26 cellular contexts compared by ENCODE assay signal in the genomic region with DNA sequence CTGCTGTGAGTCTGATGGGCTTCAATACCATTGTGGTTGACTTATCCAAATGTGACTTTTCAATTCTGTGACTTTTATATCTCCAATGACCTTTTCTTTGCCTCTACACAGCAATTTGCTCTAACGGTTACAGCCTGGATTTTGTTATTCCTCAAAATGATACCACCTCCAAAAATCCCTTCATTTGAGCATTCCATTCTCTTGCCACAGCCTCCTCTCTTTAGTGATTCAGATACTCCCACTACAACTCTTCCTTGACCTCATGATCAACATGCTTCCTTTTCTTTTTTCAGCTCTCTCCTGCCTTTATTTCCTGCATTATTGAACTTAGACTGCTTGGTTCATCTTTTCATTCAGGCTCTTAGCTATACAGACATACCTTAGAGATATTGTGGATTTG. TPM values are rescaled to one million over a fixed set of nuclear protein-coding genes. Genes with fewer than 3 reads are reported as not detected.
DNase-seq lines count a peak whose midpoint lies in the region; ATAC-seq and TF ChIP-seq lines count a peak whose summit lies in the region.
"Had no signal": no experiment of that assay in that cellular context is flagged by ENCODE, and none has a peak within 500 bp of the region (broad histone marks: within the 10 kb centered on the region; RNA-seq: fewer than 3 reads in every experiment).

No MANE protein-coding gene starts in this region.

- H3K18ac ChIP-seq in IMR-90 (ENCODE audit: low read depth, low read length): no peak overlapping the region; the same call in 1 of the 2 replicates

- no peaks in the 10 kb centered on the region for H3K36me3 ChIP-seq in IMR-90 (ENCODE audit: control insufficient read depth, insufficient read depth, low read length)
- H3K36me3 ChIP-seq: lower lobe of right lung, spleen, tibial artery had no signal

- H3K14ac ChIP-seq in IMR-90 (replicated peaks; ENCODE audit: low read depth, low read length): no peak overlapping the region

- no peaks in the 10 kb centered on the region for H3K4me1 Mint-ChIP-seq in natural killer cell

- H3K4me2 ChIP-seq in IMR-90 (ENCODE audit: low read depth, low read length): 0 out of 2 replicates have a peak overlapping the region, but pooled peaks have one; percentile 33
- H3K4me2 ChIP-seq: GM23338 had no signal

- no peaks in the 10 kb centered on the region for H3K9me3 Mint-ChIP-seq in natural killer cell
- H3K9me3 Mint-ChIP-seq: activated B cell treated with CpG ODN at 0.5 μM for 24 hours; activated CD8-positive, alpha-beta T cell treated with anti-CD3 and anti-CD28 coated beads for 36 hours; GM23338; T-helper 1 cell treated with Interleukin-12 subunit alpha and Interleukin-12 subunit beta and Interleukin-4 antibody, amounts not matched to agents 30 μg/mL and 1 μg/mL, for 36 hours had no signal

- no peak overlapping the region for H3K27ac Mint-ChIP-seq in natural killer cell
- H3K27ac Mint-ChIP-seq: activated B cell treated with CpG ODN at 0.5 μM for 24 hours; activated CD8-positive, alpha-beta T cell treated with anti-CD3 and anti-CD28 coated beads for 36 hours; GM23338; T-helper 1 cell treated with Interleukin-12 subunit alpha and Interleukin-12 subunit beta and Interleukin-4 antibody, amounts not matched to agents 30 μg/mL and 1 μg/mL, for 36 hours had no signal

- TF ChIP-seq POLR2A in IMR-90 (IDR thresholded peaks at IDR 0.05; ENCODE audit: low read depth, low read length): no peak

- peak overlapping the region; percentile 71; the same call in 1 of the 2 replicates for H2BK20ac ChIP-seq in IMR-90 (ENCODE audit: low read depth, low read length)

- no peaks in the 10 kb centered on the region for H3K27me3 ChIP-seq in IMR-90 (ENCODE audit: control insufficient read depth, insufficient read depth, low read length)
- H3K27me3 ChIP-seq: spleen had no signal

- H3K9ac ChIP-seq in IMR-90 (ENCODE audit: low read depth, low read length): no peak overlapping the region

- H3K4me1 ChIP-seq in IMR-90 (ENCODE audit: control insufficient read depth, insufficient read depth, low read length): 0 out of 2 replicates have a peak, but pooled peaks cover 1% of the 10 kb centered on the region
- H3K4me1 ChIP-seq: lower lobe of right lung, tibial artery had no signal

- 20% methylated on average over 1 of the region's 1 CpG; no CpG with 5 or more reads in 1 of the 2 experiments for WGBS in IMR-90 (ENCODE audit: extremely low coverage in 2 of 2, insufficient read length in 1 of 2), 2 experiments

- no peak overlapping the region for H2BK120ac ChIP-seq in IMR-90 (ENCODE audit: low read depth, low read length)

- CTCF ChIA-PET in IMR-90 (lab: Yijun Ruan, JAX): no interaction called here

- H2BK15ac ChIP-seq in IMR-90 (ENCODE audit: low read depth, low read length): no peak overlapping the region

- no peaks in the 10 kb centered on the region for H4K20me1 ChIP-seq in IMR-90 (ENCODE audit: insufficient read depth, low read length)

- H3K4me3 Mint-ChIP-seq in natural killer cell: no peak overlapping the region
- H3K4me3 Mint-ChIP-seq: activated B cell treated with CpG ODN at 0.5 μM for 24 hours; activated CD8-positive, alpha-beta T cell treated with anti-CD3 and anti-CD28 coated beads for 36 hours; GM23338; T-helper 1 cell treated with Interleukin-12 subunit alpha and Interleukin-12 subunit beta and Interleukin-4 antibody, amounts not matched to agents 30 μg/mL and 1 μg/mL, for 36 hours had no signal

- H3K27me3 Mint-ChIP-seq in natural killer cell (ENCODE audit: low read depth in 2 of 2): peaks cover 18 to 28% of the 10 kb centered on the region in 2 donors
- H3K27me3 Mint-ChIP-seq: activated B cell treated with CpG ODN at 0.5 μM for 24 hours; activated CD8-positive, alpha-beta T cell treated with anti-CD3 and anti-CD28 coated beads for 36 hours had no signal

- in situ Hi-C loops in IMR-90 (cut with MboI; ENCODE audit: low sequenced_read_pairs): no loop called here

- peak overlapping the region; percentile 54 for H2BK5ac ChIP-seq in IMR-90 (ENCODE audit: low read depth, low read length, poor library complexity, severe bottlenecking)

- no peak overlapping the region for H2AK5ac ChIP-seq in IMR-90 (ENCODE audit: low read depth, low read length)

- no peak overlapping the region for H4K91ac ChIP-seq in IMR-90 (ENCODE audit: insufficient read depth, low read depth, low read length)

- no TSS peak for BruUV-seq in IMR-90 (replicated peaks; lab: Mats Ljungman, UMichigan)

- peak; percentile 77 for DNase-seq in EH (ENCODE audit: low read depth)
- DNase-seq in IMR-90: peak; percentile 69
- DNase-seq in dedifferentiated amniotic fluid mesenchymal stem cell (ENCODE audit: extremely low spot score): peak; percentile 30
- no peak for DNase-seq in omental fat pad (ENCODE audit: low spot score)
- no peak for DNase-seq in natural killer cell
- no peak for DNase-seq in activated effector memory CD4-positive, alpha-beta T cell treated with anti-CD3 and anti-CD28 coated beads, Interleukin-2, amount 50 U/mL, for 16 hours
- DNase-seq: activated B cell treated with CpG ODN at 0.5 μM for 24 hours; activated CD8-positive, alpha-beta T cell treated with anti-CD3 and anti-CD28 coated beads for 36 hours; activated naive CD4-positive, alpha-beta T cell; aorta; central memory CD4-positive, alpha-beta T cell; DMS53; dorsolateral prefrontal cortex; foreskin melanocyte; islet precursor cell; lower lobe of right lung; NCI-H1417; NCI-H524 treated with DMSO at 0.1 percent for 48 hours; spleen; stimulated activated CD4-positive, alpha-beta T cell treated with anti-CD3 and anti-CD28 coated beads, Interleukin-4, amount 100 ng/mL, for 24 hours; stimulated activated naive CD8-positive, alpha-beta T cell treated with anti-CD3 and anti-CD28 coated beads, Interleukin-15, Interleukin-2, amounts not matched to agents 100 U/mL and 50 U/mL, for 24 hours; tibial artery had no signal

- no peak overlapping the region for H3K4me3 ChIP-seq in IMR-90 (ENCODE audit: insufficient read depth, low read depth, low read length)
- H3K4me3 ChIP-seq: dorsolateral prefrontal cortex, GM23338, lower lobe of right lung, spleen, tibial artery had no signal

- H2AK9ac ChIP-seq in IMR-90 (replicated peaks; ENCODE audit: low read depth, low read length, poor library complexity): no peak overlapping the region

- H3K36me3 Mint-ChIP-seq in natural killer cell: no peaks in the 10 kb centered on the region

- no peak for TF ChIP-seq RAD21 in IMR-90 (IDR thresholded peaks at IDR 0.05; ENCODE audit: low read length)

- H2AFZ ChIP-seq in IMR-90 (replicated peaks; ENCODE audit: low read length, poor library complexity): no peak overlapping the region
- H2AFZ ChIP-seq: GM23338 had no signal

- TF ChIP-seq CTCF in IMR-90 (conservative IDR thresholded peaks at IDR 0.05; ENCODE audit: low read depth, low read length): no peak
- TF ChIP-seq CTCF in omental fat pad (IDR thresholded peaks at IDR 0.05): no peak
- no peak for TF ChIP-seq CTCF in natural killer cell (IDR thresholded peaks at IDR 0.05)

- peak; percentile 49; the same call in 1 of the 2 replicates for ATAC-seq in IMR-90 (ENCODE audit: low read depth)
- ATAC-seq in omental fat pad (ENCODE audit: low FRiP score): peak; percentile 75
- ATAC-seq in natural killer cell: no peak
- ATAC-seq in GM21786 (IDR thresholded peaks at IDR 0.05; ENCODE audit: unreplicated experiment): no peak
- ATAC-seq: activated CD8-positive, alpha-beta T cell treated with anti-CD3 and anti-CD28 coated beads for 36 hours; GM23338; lower lobe of right lung; stimulated activated naive CD8-positive, alpha-beta T cell treated with anti-CD3 and anti-CD28 coated beads, Interleukin-15, Interleukin-2, amounts not matched to agents 100 U/mL and 50 U/mL, for 24 hours had no signal

- H4K8ac ChIP-seq in IMR-90 (ENCODE audit: low read depth in 2 of 2, low read length in 2 of 2): no peak overlapping the region

- intact Hi-C loops in IMR-90 (cut with micrococcal nuclease): loop anchor here (10.0 kb wide), 1 partner anchor 321 kb away; no protein-coding TSS in a partner anchor
- intact Hi-C loops in natural killer cell (cut with micrococcal nuclease): no loop called here

- no peak overlapping the region for H3K27ac ChIP-seq in IMR-90 (ENCODE audit: insufficient read depth, low read length)
- H3K27ac ChIP-seq: dorsolateral prefrontal cortex, lower lobe of right lung, tibial artery had no signal

- H3K56ac ChIP-seq in IMR-90 (ENCODE audit: extremely low read depth, insufficient read depth, low read length): no peak overlapping the region

- H3K23ac ChIP-seq in IMR-90 (ENCODE audit: low read depth, low read length): no peak overlapping the region

- H3K79me1 ChIP-seq in IMR-90 (ENCODE audit: low read depth in 1 of 2, low read length in 2 of 2): no peaks in the 10 kb centered on the region

- dilution Hi-C loops in IMR-90 (cut with HindIII; ENCODE audit: low sequenced_read_pairs, unreplicated experiment): no loop called here

- POLR2A ChIA-PET in IMR-90 (lab: Charles Lee; ENCODE audit: unreplicated experiment): no interaction called here

- peaks cover 9% of the 10 kb centered on the region for H3K9me1 ChIP-seq in IMR-90 (ENCODE audit: insufficient read depth, low read length)

- no peaks in the 10 kb centered on the region; the same call in 1 of the 2 replicates for H3K9me3 ChIP-seq in IMR-90 (ENCODE audit: control insufficient read depth, insufficient read depth, low read length)
- H3K9me3 ChIP-seq: lower lobe of right lung, spleen, tibial artery had no signal

- no peak overlapping the region for H4K5ac ChIP-seq in IMR-90 (ENCODE audit: low read depth, low read length)

- peak overlapping the region; percentile 12; the same call in 1 of the 2 replicates for H3K4ac ChIP-seq in IMR-90 (ENCODE audit: low read depth, low read length)

TF ChIP-seq in IMR-90, 13 proteins besides CTCF, POLR2A, EP300 and RAD21:
- TF ChIP-seq MAZ (IDR thresholded peaks at IDR 0.05; ENCODE audit: borderline replicate concordance, low read depth, low read length) (no peak), CHD1 (IDR thresholded peaks at IDR 0.05; ENCODE audit: low read depth, low read length) (no peak), CEBPB (IDR thresholded peaks at IDR 0.05; ENCODE audit: low read depth, low read length) (peak; percentile 87)

RNA-seq across cellular contexts. Expression of gene IL19, which starts 16.6 kb away (rescaled TPM):
- total RNA-seq in IMR-90 (2012; rRNA removed) (not detected in 2 replicates), omental fat pad (under 1 TPM in 1 of 4 donors, not detected in 3; 0.60 TPM), natural killer cell (not detected)
- not detected in 2 replicates for polyA plus RNA-seq in IMR-90 (2012; rRNA removed)
- polyA plus RNA-seq in IMR-90 (2012; cell fraction: cytosol; rRNA removed): not detected in 2 replicates
- polyA plus RNA-seq in IMR-90 (2012; cell fraction: nucleus; rRNA removed; ENCODE audit: low replicate concordance): not detected in 2 replicates
- total RNA-seq: activated B cell treated with CpG ODN at 0.5 μM for 24 hours; activated CD8-positive, alpha-beta T cell treated with anti-CD3 and anti-CD28 coated beads for 36 hours; aorta; dorsolateral prefrontal cortex; GM23338; lower lobe of right lung; renal cortical epithelial cell had no signal
- polyA plus RNA-seq: aorta, GM23338 had no signal

RNA-seq across cellular contexts. Expression of gene IL10, which starts 18.3 kb away (rescaled TPM):
- total RNA-seq in IMR-90 (2012; rRNA removed) (not detected in 2 replicates), omental fat pad (10 to 100 TPM; 10.9 to 34.4 (median 28.7) TPM), natural killer cell (1 to 10 TPM in 1 of 3 donors, not detected in 2; 1.0 TPM)
- not detected in 2 replicates for polyA plus RNA-seq in IMR-90 (2012; rRNA removed)
- not detected in 2 replicates for polyA plus RNA-seq in IMR-90 (2012; cell fraction: cytosol; rRNA removed)
- not detected in 2 replicates for polyA plus RNA-seq in IMR-90 (2012; cell fraction: nucleus; rRNA removed; ENCODE audit: low replicate concordance)
- total RNA-seq: GM23338, renal cortical epithelial cell had no signal
- polyA plus RNA-seq: GM23338 had no signal

Comparison
In these comparisons a context has a peak if more than half of its experiments do, and no peak if none do; other contexts are left out.
1. DNase-seq: peak in EH (single experiment), IMR-90 (single experiment) and dedifferentiated amniotic fluid mesenchymal stem cell (single experiment); none in omental fat pad (single experiment), natural killer cell (single experiment) and activated effector memory CD4-positive, alpha-beta T cell treated with anti-CD3 and anti-CD28 coated beads, Interleukin-2, amount 50 U/mL, for 16 hours (single experiment).
2. ATAC-seq: peak in IMR-90 (single experiment) and omental fat pad (single experiment); none in natural killer cell (0 of 3) and GM21786 (single experiment).
3. RNA of gene IL10, which starts 18.3 kb away (total RNA-seq): 10.9 to 34.4 TPM in omental fat pad; 1.0 TPM in natural killer cell and not detected in IMR-90; every median in the first group is over 4 times any median in the second.